ENCODE assay signal across 23 cellular contexts in the genomic region with DNA sequence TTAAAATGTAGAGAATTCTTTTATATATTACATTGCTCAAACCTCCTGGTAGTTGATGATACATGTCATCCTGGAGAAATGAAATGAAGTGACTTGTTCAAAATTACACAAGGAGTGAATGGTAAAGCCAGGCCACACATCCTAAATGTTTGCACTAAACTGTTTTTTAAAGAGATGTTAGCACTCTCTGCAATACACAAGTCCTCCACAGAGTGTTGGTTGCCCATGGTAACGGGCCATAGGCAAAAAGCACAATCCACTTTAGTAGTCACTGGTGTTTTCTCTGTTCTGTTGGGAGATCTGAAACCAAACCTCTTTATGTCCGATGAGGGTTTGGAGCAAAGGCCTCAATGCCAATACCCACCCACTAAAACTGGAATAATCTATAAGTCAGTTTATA.
A peak's percentile ranks its signal among the peaks of the same experiment; 100 is the strongest.
DNase-seq lines count a peak whose midpoint lies in the region; ATAC-seq, FAIRE-seq and TF ChIP-seq lines count a peak whose summit lies in the region.
"Had no signal": no experiment of that assay in that cellular context is flagged by ENCODE, and none has a peak within 500 bp of the region (broad histone marks: within the 10 kb centered on the region; RNA-seq: fewer than 3 reads in every experiment).

No MANE protein-coding gene starts in this region.

- H4K20me1 ChIP-seq in GM23248 (ENCODE audit: insufficient read depth) (no peaks in the 10 kb centered on the region), SK-N-SH (ENCODE audit: insufficient read depth) (no peaks in the 10 kb centered on the region)

- no peak for TF ChIP-seq POLR2A in A549 (IDR thresholded peaks at IDR 0.05; ENCODE audit: low read length)

- TF ChIP-seq EP300 in A549 (IDR thresholded peaks at IDR 0.05), result no peak
- TF ChIP-seq EP300 in SK-N-SH (IDR thresholded peaks at IDR 0.05; ENCODE audit: borderline replicate concordance in 1 of 2, low read depth in 1 of 2, low read length in 1 of 2), result no peak

- peak in 1 of 2 experiments; percentile 7 for DNase-seq in A549 (ENCODE audit: low read depth in 1 of 2, low spot score in 1 of 2)
- DNase-seq in GM23248, result peak; percentile 38
- DNase-seq in SK-N-SH, result peak; percentile 4
- DNase-seq in fibroblast of villous mesenchyme (ENCODE audit: low read depth), result peak; percentile 60
- DNase-seq in foreskin melanocyte, result no peak
- no peak for DNase-seq in germinal center (ENCODE audit: low spot score)
- no peak for DNase-seq in stimulated activated naive CD4-positive, alpha-beta T cell (lab: John Stamatoyannopoulos, UW)
- DNase-seq: activated CD4-positive, alpha-beta T cell treated with anti-CD3 and anti-CD28 coated beads, Interleukin-2, amount 50 U/mL, for 1 hour; anterior cingulate cortex; dorsolateral prefrontal cortex; foreskin keratinocyte; naive thymus-derived CD8-positive, alpha-beta T cell; NCI-H1436 treated with DMSO at 0.1 percent for 48 hours; NCI-H526 treated with DMSO at 0.1 percent for 48 hours; occipital lobe; small intestine; T-helper 9 cell had no signal

- in situ Hi-C loops in GM23248 (cut with MboI), result no loop called here

- H3K79me2 ChIP-seq in GM23248 (ENCODE audit: insufficient read depth), result no peaks in the 10 kb centered on the region
- H3K79me2 ChIP-seq in SK-N-SH (ENCODE audit: insufficient read depth), result no peaks in the 10 kb centered on the region
- H3K79me2 ChIP-seq: hepatocyte had no signal

- no peak overlapping the region for H3K4me3 ChIP-seq in A549
- H3K4me3 ChIP-seq in GM23248, result no peak overlapping the region
- no peak overlapping the region for H3K4me3 ChIP-seq in SK-N-SH (ENCODE audit: low read depth in 2 of 2, low read length in 1 of 2)
- H3K4me3 ChIP-seq in fibroblast of villous mesenchyme (ENCODE audit: low read depth, low read length), result no peak overlapping the region
- H3K4me3 ChIP-seq: dorsolateral prefrontal cortex, hepatocyte had no signal

- no peak overlapping the region for H3K4me2 ChIP-seq in A549
- no peak overlapping the region for H3K4me2 ChIP-seq in GM23248 (ENCODE audit: unreplicated experiment)
- no peak overlapping the region for H3K4me2 ChIP-seq in SK-N-SH
- H3K4me2 ChIP-seq: hepatocyte had no signal

- 31% methylated on average over 2 of the region's 2 CpGs for WGBS in A549 (ENCODE audit: missing lambda C conversion rate)
- WGBS in GM23248 (ENCODE audit: low coverage in 1 of 2, low lambda C conversion rate in 2 of 2, missing lambda C conversion rate in 2 of 2), 2 experiments, result 47% methylated on average over 2 of the region's 2 CpGs
- 75% methylated on average over 2 of the region's 2 CpGs for WGBS in SK-N-SH (ENCODE audit: low lambda C conversion rate)

- ATAC-seq in A549 (0 out of 6 replicates have a peak, but pooled peaks have one; percentile 40 to 68), GM21529 (IDR thresholded peaks at IDR 0.05; ENCODE audit: unreplicated experiment) (no peak)
- ATAC-seq: foreskin keratinocyte; left lobe of liver; naive thymus-derived CD8-positive, alpha-beta T cell; stimulated activated effector memory CD8-positive, alpha-beta T cell treated with anti-CD3 and anti-CD28 coated beads, Interleukin-12 subunit alpha, Interleukin-12 subunit beta, amount 100 ng/mL, for 72 hours had no signal

- CTCF ChIA-PET in A549 (lab: Yijun Ruan, JAX) (interaction anchor here (1.7 kb wide), 1 partner anchor 8 kb away, joined by 4 read pairs; no protein-coding TSS in a partner anchor), SK-N-SH (lab: Yijun Ruan, JAX) (interaction anchor here (0.6 to 1.9 kb wide), 5 partner anchors 13 to 1105 kb away, joined by 3 to 4 read pairs (median 4); no protein-coding TSS in a partner anchor)

- H3K27me3 ChIP-seq in GM23248 (replicated peaks; ENCODE audit: insufficient read depth) (peaks cover 11% of the 10 kb centered on the region; the same call in 1 of the 2 replicates), SK-N-SH (ENCODE audit: insufficient read depth) (no peaks in the 10 kb centered on the region)
- H3K27me3 ChIP-seq: dorsolateral prefrontal cortex, foreskin keratinocyte, hepatocyte had no signal

- TF ChIP-seq RAD21 in A549 (conservative IDR thresholded peaks at IDR 0.05 in 1 of 2, IDR thresholded peaks at IDR 0.05 in 1 of 2), result no peak
- no peak for TF ChIP-seq RAD21 in SK-N-SH (IDR thresholded peaks at IDR 0.05; ENCODE audit: low read length)

- POLR2A ChIA-PET in A549 (lab: Yijun Ruan, JAX) (no interaction called here), SK-N-SH (lab: Yijun Ruan, JAX) (no interaction called here)

- 0 out of 2 replicates have a peak, but pooled peaks cover 7% of the 10 kb centered on the region for H3F3A ChIP-seq in GM23248 (ENCODE audit: insufficient read depth)
- no peaks in the 10 kb centered on the region for H3F3A ChIP-seq in SK-N-SH (replicated peaks; ENCODE audit: insufficient read depth)

- no peak overlapping the region for H2AFZ ChIP-seq in GM23248
- H2AFZ ChIP-seq in SK-N-SH (ENCODE audit: low read depth), result no peak overlapping the region
- H2AFZ ChIP-seq: hepatocyte had no signal

- H3K9me2 ChIP-seq in GM23248 (ENCODE audit: insufficient read depth) (no peaks in the 10 kb centered on the region), SK-N-SH (no peaks in the 10 kb centered on the region)

- TF ChIP-seq CTCF in A549 (IDR thresholded peaks at IDR 0.05) (no peak), SK-N-SH (IDR thresholded peaks at IDR 0.05) (no peak), fibroblast of villous mesenchyme (IDR thresholded peaks at IDR 0.05; ENCODE audit: insufficient read depth, low read depth, low read length) (no peak)

- H3K9ac ChIP-seq in GM23248, result no peak overlapping the region
- H3K9ac ChIP-seq in SK-N-SH, result no peak overlapping the region

- H3K36me3 ChIP-seq in GM23248 (ENCODE audit: low read depth) (no peaks in the 10 kb centered on the region), SK-N-SH (replicated peaks in 1 of 2; ENCODE audit: control insufficient read depth in 1 of 2, insufficient read depth in 2 of 2, low read length in 1 of 2) (no peaks in the 10 kb centered on the region)

- H3K4me1 ChIP-seq in A549 (peaks cover 8% of the 10 kb centered on the region; the same call in 1 of the 3 replicates), GM23248 (ENCODE audit: insufficient read depth) (0 out of 2 replicates have a peak, but pooled peaks cover 2% of the 10 kb centered on the region), SK-N-SH (ENCODE audit: control insufficient read depth in 1 of 2, insufficient read depth in 2 of 2, low read depth in 1 of 2, low read length in 1 of 2) (peaks cover 0 to 2% of the 10 kb centered on the region in 2 experiments; a peak in 3 of 4 replicates)

- H3K27ac ChIP-seq in A549 (no peak overlapping the region), GM23248 (no peak overlapping the region), SK-N-SH (ENCODE audit: low read depth in 2 of 2, low read length in 1 of 2) (peak overlapping the region in 1 of 2 experiments; percentile 10; a peak in 1 of 4 replicates)
- H3K27ac ChIP-seq: dorsolateral prefrontal cortex, foreskin keratinocyte, hepatocyte, RWPE1 had no signal

- FAIRE-seq in A549 (lab: Jason Lieb, UNC), result no peak
- FAIRE-seq: small intestine, urothelium cell line had no signal

- peaks cover 3% of the 10 kb centered on the region; the same call in 1 of the 3 replicates for H3K9me3 ChIP-seq in A549
- no peaks in the 10 kb centered on the region for H3K9me3 ChIP-seq in GM23248 (ENCODE audit: low read depth)
- H3K9me3 ChIP-seq in SK-N-SH, result no peaks in the 10 kb centered on the region

TF ChIP-seq in A549, 52 proteins besides CTCF, POLR2A, EP300 and RAD21 (continues in another document):
- TF ChIP-seq NPAS2 (CRISPR knock-in tag; IDR thresholded peaks at IDR 0.05; ENCODE audit: borderline replicate concordance) (no peak), E2F6 (IDR thresholded peaks at IDR 0.05; ENCODE audit: borderline replicate concordance, low read depth) (no peak)

TF ChIP-seq in SK-N-SH, 30 proteins besides CTCF, POLR2A, EP300 and RAD21 (continues in another document):
- TF ChIP-seq YY1 (IDR thresholded peaks at IDR 0.05; ENCODE audit: low read depth), result no peak
- no peak for TF ChIP-seq USF1 (IDR thresholded peaks at IDR 0.05; ENCODE audit: borderline replicate concordance, low read depth)
- no peak for TF ChIP-seq EZH2phosphoT487 (IDR thresholded peaks at IDR 0.05; ENCODE audit: borderline replicate concordance, low read depth)
- no peak for TF ChIP-seq SMC3 (IDR thresholded peaks at IDR 0.05; ENCODE audit: low read depth, low read length)
- no peak for TF ChIP-seq GABPA (IDR thresholded peaks at IDR 0.05; ENCODE audit: low read depth)
- no peak for TF ChIP-seq TEAD4 (IDR thresholded peaks at IDR 0.05; ENCODE audit: borderline replicate concordance, insufficient read depth)
- TF ChIP-seq RFX5 (IDR thresholded peaks at IDR 0.05; ENCODE audit: low read length), result no peak
- TF ChIP-seq NRF1 (IDR thresholded peaks at IDR 0.05; ENCODE audit: low read depth, low read length), result no peak
- TF ChIP-seq, protein P1, sequence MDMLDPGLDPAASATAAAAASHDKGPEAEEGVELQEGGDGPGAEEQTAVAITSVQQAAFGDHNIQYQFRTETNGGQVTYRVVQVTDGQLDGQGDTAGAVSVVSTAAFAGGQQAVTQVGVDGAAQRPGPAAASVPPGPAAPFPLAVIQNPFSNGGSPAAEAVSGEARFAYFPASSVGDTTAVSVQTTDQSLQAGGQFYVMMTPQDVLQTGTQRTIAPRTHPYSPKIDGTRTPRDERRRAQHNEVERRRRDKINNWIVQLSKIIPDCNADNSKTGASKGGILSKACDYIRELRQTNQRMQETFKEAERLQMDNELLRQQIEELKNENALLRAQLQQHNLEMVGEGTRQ (IDR thresholded peaks at IDR 0.05; ENCODE audit: borderline replicate concordance, low read depth, low read length), result no peak
- TF ChIP-seq TCF12 (IDR thresholded peaks at IDR 0.05), result no peak

Comparison
In these comparisons a context has a peak if more than half of its experiments do, and no peak if none do; other contexts are left out.
1. DNase-seq: peak in GM23248 (single experiment), SK-N-SH (single experiment) and fibroblast of villous mesenchyme (single experiment); none in foreskin melanocyte (single experiment), germinal center (single experiment) and stimulated activated naive CD4-positive, alpha-beta T cell (0 of 6).